16 cellular contexts compared by ENCODE assay signal in genomic region chr17:37465058-37465616, GRCh38. TPM values are rescaled to one million over a fixed set of nuclear protein-coding genes. Genes with fewer than 3 reads are reported as not detected.
DNase-seq lines count a peak whose midpoint lies in the region; ATAC-seq and TF ChIP-seq lines count a peak whose summit lies in the region.
"Had no signal": no experiment of that assay in that cellular context is flagged by ENCODE, and none has a peak within 500 bp of the region (broad histone marks: within the 10 kb centered on the region; RNA-seq: fewer than 3 reads in every experiment).

No MANE protein-coding gene starts in this region.

- no peaks in the 10 kb centered on the region for H3K9me3 Mint-ChIP-seq in activated naive CD4-positive, alpha-beta T cell treated with anti-CD3 and anti-CD28 coated beads, Interleukin-2, amount 50 U/mL, for 72 hours
- H3K9me3 Mint-ChIP-seq in activated naive CD4-positive, alpha-beta T cell treated with anti-CD3 and anti-CD28 coated beads, Interleukin-2, amount 10 ng/mL, durations not matched to agents 7 days and 5 days, result no peaks in the 10 kb centered on the region
- H3K9me3 Mint-ChIP-seq: nephron; T-helper 2 cell treated with Interferon-gamma antibody and Interleukin-4, amounts not matched to agents 5 μg/mL and 100 μg/mL, for 36 hours had no signal

- H3K4me3 Mint-ChIP-seq in activated naive CD4-positive, alpha-beta T cell treated with anti-CD3 and anti-CD28 coated beads, Interleukin-2, amount 10 ng/mL, durations not matched to agents 7 days and 5 days, result no peak overlapping the region
- H3K4me3 Mint-ChIP-seq: nephron; T-helper 2 cell treated with Interferon-gamma antibody and Interleukin-4, amounts not matched to agents 5 μg/mL and 100 μg/mL, for 36 hours had no signal

- no peak for DNase-seq in activated naive CD4-positive, alpha-beta T cell treated with anti-CD3 and anti-CD28 coated beads, Interleukin-2, amount 50 U/mL, for 72 hours (ENCODE audit: low spot score in 2 of 2)
- no peak for DNase-seq in activated naive CD4-positive, alpha-beta T cell treated with anti-CD3 and anti-CD28 coated beads, Interleukin-2, amount 10 ng/mL, durations not matched to agents 7 days and 5 days
- DNase-seq in SW480 (ENCODE audit: low spot score) (peak; percentile 33), fibroblast of pulmonary artery (ENCODE audit: low read depth) (peak; percentile 84), stromal cell of bone marrow (ENCODE audit: low read depth) (peak; percentile 87), NCI-H510A treated with DMSO at 0.1 percent for 48 hours (lab: John Stamatoyannopoulos, UW) (no peak), SIG-M5 treated with dmso at 0.1 percent for 504 hours (lab: John Stamatoyannopoulos, UW; ENCODE audit: unreplicated experiment) (no peak)
- DNase-seq: 8988T; activated CD4-positive, alpha-beta T cell treated with anti-CD3 and anti-CD28 coated beads for 4 hours; lower lobe of right lung; NCI-H187 treated with DMSO at 0.1 percent for 48 hours; NCI-H526; RPMI8226 had no signal

- no peak overlapping the region for H3K4me3 ChIP-seq in fibroblast of pulmonary artery (replicated peaks; ENCODE audit: low read depth, low read length)
- H3K4me3 ChIP-seq: lower lobe of right lung had no signal

- ATAC-seq in activated naive CD4-positive, alpha-beta T cell treated with anti-CD3 and anti-CD28 coated beads, Interleukin-2, amount 50 U/mL, for 72 hours, result peak; percentile 61
- no peak for ATAC-seq in GM18502 (IDR thresholded peaks at IDR 0.05; ENCODE audit: poor library complexity, unreplicated experiment)
- ATAC-seq: lower lobe of right lung had no signal

- no peaks in the 10 kb centered on the region for H3K27me3 Mint-ChIP-seq in activated naive CD4-positive, alpha-beta T cell treated with anti-CD3 and anti-CD28 coated beads, Interleukin-2, amount 10 ng/mL, durations not matched to agents 7 days and 5 days

- CTCF ChIA-PET in activated naive CD4-positive, alpha-beta T cell treated with anti-CD3 and anti-CD28 coated beads, Interleukin-2, amount 10 ng/mL, durations not matched to agents 7 days and 5 days (lab: Charles Lee), result no interaction called here

- peak overlapping the region in 1 of 2 donors; percentile 37 for H3K27ac Mint-ChIP-seq in activated naive CD4-positive, alpha-beta T cell treated with anti-CD3 and anti-CD28 coated beads, Interleukin-2, amount 50 U/mL, for 72 hours
- H3K27ac Mint-ChIP-seq in activated naive CD4-positive, alpha-beta T cell treated with anti-CD3 and anti-CD28 coated beads, Interleukin-2, amount 10 ng/mL, durations not matched to agents 7 days and 5 days, result no peak overlapping the region
- H3K27ac Mint-ChIP-seq: nephron; T-helper 2 cell treated with Interferon-gamma antibody and Interleukin-4, amounts not matched to agents 5 μg/mL and 100 μg/mL, for 36 hours had no signal

- H3K36me3 Mint-ChIP-seq in activated naive CD4-positive, alpha-beta T cell treated with anti-CD3 and anti-CD28 coated beads, Interleukin-2, amount 50 U/mL, for 72 hours, result peaks cover 0 to 11% of the 10 kb centered on the region in 2 donors
- peaks cover 39% of the 10 kb centered on the region for H3K36me3 Mint-ChIP-seq in activated naive CD4-positive, alpha-beta T cell treated with anti-CD3 and anti-CD28 coated beads, Interleukin-2, amount 10 ng/mL, durations not matched to agents 7 days and 5 days

- H3K4me1 Mint-ChIP-seq in activated naive CD4-positive, alpha-beta T cell treated with anti-CD3 and anti-CD28 coated beads, Interleukin-2, amount 10 ng/mL, durations not matched to agents 7 days and 5 days, result peaks cover 17% of the 10 kb centered on the region
- H3K4me1 Mint-ChIP-seq: nephron had no signal

- no peak for TF ChIP-seq CTCF in fibroblast of pulmonary artery (IDR thresholded peaks at IDR 0.05; ENCODE audit: low read length, missing control alignments)

RNA-seq across cellular contexts. Expression of gene DUSP14, which starts 24.6 kb away (rescaled TPM):
- total RNA-seq in activated naive CD4-positive, alpha-beta T cell treated with anti-CD3 and anti-CD28 coated beads, Interleukin-2, amount 50 U/mL, for 72 hours, result 10 to 100 TPM in 1 of 2 donors, 1 to 10 TPM in 1; 7.6 to 13.1 TPM

RNA-seq across cellular contexts. Expression of gene TADA2A, which starts 58.5 kb away (rescaled TPM):
- 10 to 100 TPM; 24.8 to 33.4 TPM for total RNA-seq in activated naive CD4-positive, alpha-beta T cell treated with anti-CD3 and anti-CD28 coated beads, Interleukin-2, amount 50 U/mL, for 72 hours

RNA-seq across cellular contexts. Expression of gene ACACA, which starts 58.5 kb away (rescaled TPM):
- 10 to 100 TPM; 47.6 to 59.9 TPM for total RNA-seq in activated naive CD4-positive, alpha-beta T cell treated with anti-CD3 and anti-CD28 coated beads, Interleukin-2, amount 50 U/mL, for 72 hours

Comparison
In these comparisons a context has a peak if more than half of its experiments do, and no peak if none do; other contexts are left out.
1. DNase-seq: peak in SW480 (single experiment), fibroblast of pulmonary artery (single experiment) and stromal cell of bone marrow (single experiment); none in activated naive CD4-positive, alpha-beta T cell treated with anti-CD3 and anti-CD28 coated beads, Interleukin-2, amount 50 U/mL, for 72 hours (0 of 2), activated naive CD4-positive, alpha-beta T cell treated with anti-CD3 and anti-CD28 coated beads, Interleukin-2, amount 10 ng/mL, durations not matched to agents 7 days and 5 days (single experiment), NCI-H510A treated with DMSO at 0.1 percent for 48 hours (single experiment) and SIG-M5 treated with dmso at 0.1 percent for 504 hours (single experiment).